ENCODE assay signal across 8 cellular contexts in genomic region chr11:94128171-94128745, GRCh38. TPM values are rescaled to one million over a fixed set of nuclear protein-coding genes. Genes with fewer than 3 reads are reported as not detected.
DNase-seq lines count a peak whose midpoint lies in the region; ATAC-seq and TF ChIP-seq lines count a peak whose summit lies in the region.

No MANE protein-coding gene starts in this region.

- WGBS in adrenal gland, 4 donors: 0 to 1% (median 1%) methylated on average over 11 to 24 of the region's 24 CpGs
- WGBS in spleen, 5 donors: 0% methylated on average over 24 of the region's 24 CpGs

- no peak overlapping the region for H3K4me3 Mint-ChIP-seq in activated CD4-positive, alpha-beta T cell treated with anti-CD3 and anti-CD28 coated beads for 36 hours

- CTCF ChIA-PET in activated CD4-positive, alpha-beta T cell treated with anti-CD3 and anti-CD28 coated beads for 36 hours (lab: Charles Lee): interaction anchor here (0.7 to 1.4 kb wide), 5 partner anchors 14 to 377 kb away, joined by 3 read pairs; no protein-coding TSS in a partner anchor

- peaks cover 1% of the 10 kb centered on the region for H3K9me3 Mint-ChIP-seq in activated CD4-positive, alpha-beta T cell treated with anti-CD3 and anti-CD28 coated beads for 36 hours (ENCODE audit: low read depth)

- peaks cover 16% of the 10 kb centered on the region for H3K4me1 Mint-ChIP-seq in activated CD4-positive, alpha-beta T cell treated with anti-CD3 and anti-CD28 coated beads for 36 hours

- peak overlapping the region; percentile 85 for H3K4me3 ChIP-seq in HFF-Myc (replicated peaks; ENCODE audit: low read depth, low read length)
- peak overlapping the region; percentile 17 to 90 (median 65) for H3K4me3 ChIP-seq in adrenal gland
- H3K4me3 ChIP-seq in spleen: peak overlapping the region; percentile 63 to 98 (median 90)

- H3K9me3 ChIP-seq in adrenal gland (replicated peaks in 1 of 3) (no peaks in the 10 kb centered on the region), spleen (no peaks in the 10 kb centered on the region)

- H3K4me1 ChIP-seq in adrenal gland (replicated peaks in 1 of 2) (peaks cover 35 to 42% of the 10 kb centered on the region in 2 donors), spleen (peaks cover 23 to 59% (median 41%) of the 10 kb centered on the region in 6 donors)

- H3K27ac Mint-ChIP-seq in activated CD4-positive, alpha-beta T cell treated with anti-CD3 and anti-CD28 coated beads for 36 hours: peak overlapping the region; percentile 90

- H3K27ac ChIP-seq in adrenal gland (peak overlapping the region; percentile 56 to 96 (median 94)), spleen (peak overlapping the region; percentile 78 to 95 (median 88))

- H3K36me3 ChIP-seq in adrenal gland (replicated peaks in 1 of 2) (no peaks in the 10 kb centered on the region), spleen (no peaks in the 10 kb centered on the region)

- peak; percentile 29 for ATAC-seq in activated CD4-positive, alpha-beta T cell treated with anti-CD3 and anti-CD28 coated beads for 36 hours

- H3K36me3 Mint-ChIP-seq in activated CD4-positive, alpha-beta T cell treated with anti-CD3 and anti-CD28 coated beads for 36 hours (ENCODE audit: low read depth): no peaks in the 10 kb centered on the region

- no peaks in the 10 kb centered on the region for H3K27me3 ChIP-seq in adrenal gland
- no peaks in the 10 kb centered on the region for H3K27me3 ChIP-seq in spleen (replicated peaks in 1 of 7)

- intact Hi-C loops in activated CD4-positive, alpha-beta T cell treated with anti-CD3 and anti-CD28 coated beads for 36 hours (cut with DNase I, micrococcal nuclease): loop anchor here (1.0 to 10.0 kb wide), 10 partner anchors 19 to 1661 kb away; partner anchors contain the start of genes ANKRD49 (in 2 of the 2), MRE11 (in 2 of the 2), CEP295 (in 1 of the 2) and ENDOD1 (in 1 of the 2)
- intact Hi-C loops in adrenal gland (cut with DNase I): no loop called here
- intact Hi-C loops in spleen (cut with DNase I; ENCODE audit: low total_unique reads): no loop called here

- TF ChIP-seq POLR2A in adrenal gland (IDR thresholded peaks at IDR 0.05): no peak
- TF ChIP-seq POLR2A in spleen (IDR thresholded peaks at IDR 0.05): no peak

- no peak for DNase-seq in activated CD4-positive, alpha-beta T cell treated with anti-CD3 and anti-CD28 coated beads for 36 hours
- no peak for DNase-seq in activated CD4-positive, alpha-beta T cell treated with anti-CD3 and anti-CD28 coated beads, Interleukin-2, amount 50 U/mL, for 1 hour
- DNase-seq in HFF-Myc (ENCODE audit: extremely low read depth, low read depth) (no peak), NCI-H1092 treated with DMSO at 0.1 percent for 48 hours (lab: John Stamatoyannopoulos, UW) (peak; percentile 82), adrenal gland (peak in 2 of 7 donors; percentile 49 to 75), iPS-NIHi11 (ENCODE audit: low spot score) (peak; percentile 37), spleen (peak; percentile 84), NCI-H2196 (lab: John Stamatoyannopoulos, UW; ENCODE audit: unreplicated experiment) (no peak)

- TF ChIP-seq CTCF in HFF-Myc (IDR thresholded peaks at IDR 0.05; ENCODE audit: low read depth, low read length, missing control alignments) (no peak), adrenal gland (IDR thresholded peaks at IDR 0.05) (no peak), spleen (IDR thresholded peaks at IDR 0.05 in 8 of 11, conservative IDR thresholded peaks at IDR 0.05 in 3 of 11) (no peak)

- POLR2A ChIA-PET in activated CD4-positive, alpha-beta T cell treated with anti-CD3 and anti-CD28 coated beads for 36 hours (lab: Charles Lee): interaction anchor here (1.2 to 2.1 kb wide), 4 partner anchors 24 to 846 kb away, joined by 3 to 12 read pairs (median 6); partner anchors contain the start of genes C11orf54, CWC15, KDM4D and MED17

- H3K27me3 Mint-ChIP-seq in activated CD4-positive, alpha-beta T cell treated with anti-CD3 and anti-CD28 coated beads for 36 hours: no peaks in the 10 kb centered on the region

RNA-seq across cellular contexts. Expression of gene PANX1, which starts 0.4 kb away (rescaled TPM):
- total RNA-seq in activated CD4-positive, alpha-beta T cell treated with anti-CD3 and anti-CD28 coated beads for 36 hours: 10 to 100 TPM in 1 of 2 experiments, 1 to 10 TPM in 1; 9.8 to 10.7 TPM
- 10 to 100 TPM; 12.9 to 30.5 (median 17.3) TPM for total RNA-seq in adrenal gland
- polyA plus RNA-seq in adrenal gland: 10 to 100 TPM in 1 of 3 donors, 1 to 10 TPM in 2; 3.3 to 17.0 (median 3.3) TPM
- 10 to 100 TPM in 6 of 7 donors, 1 to 10 TPM in 1; 9.3 to 15.1 (median 13.5) TPM for total RNA-seq in spleen
- 1 to 10 TPM; 1.6 to 3.7 (median 2.5) TPM for polyA plus RNA-seq in spleen

Comparison
In these comparisons a context has a peak if more than half of its experiments do, and no peak if none do; other contexts are left out.
1. DNase-seq: peak in NCI-H1092 treated with DMSO at 0.1 percent for 48 hours (single experiment), iPS-NIHi11 (single experiment) and spleen (single experiment); none in activated CD4-positive, alpha-beta T cell treated with anti-CD3 and anti-CD28 coated beads for 36 hours (single experiment), activated CD4-positive, alpha-beta T cell treated with anti-CD3 and anti-CD28 coated beads, Interleukin-2, amount 50 U/mL, for 1 hour (single experiment), HFF-Myc (single experiment) and NCI-H2196 (single experiment).
2. intact Hi-C loops: an anchor here in activated CD4-positive, alpha-beta T cell treated with anti-CD3 and anti-CD28 coated beads for 36 hours (1.0 to 10.0 kb wide); none called in adrenal gland and spleen.
3. Peak in every context shown above with its lines, with median percentiles within 50 percentile points of each other: H3K4me3 ChIP-seq.